ENCODE assay signal across 13 cellular contexts in genomic region chr2:16615687-16616615, GRCh38. TPM values are rescaled to one million over a fixed set of nuclear protein-coding genes. Genes with fewer than 3 reads are reported as not detected.
DNase-seq lines count a peak whose midpoint lies in the region; ATAC-seq lines count a peak whose summit lies in the region.
"Had no signal": no experiment of that assay in that cellular context is flagged by ENCODE, and none has a peak within 500 bp of the region (broad histone marks: within the 10 kb centered on the region; RNA-seq: fewer than 3 reads in every experiment).

No MANE protein-coding gene starts in this region.

- no peaks in the 10 kb centered on the region for H3K27me3 ChIP-seq in neuronal stem cell (ENCODE audit: control insufficient read depth in 3 of 3, insufficient read depth in 3 of 3, low read depth in 1 of 3, low read length in 3 of 3)
- H3K27me3 ChIP-seq: transverse colon had no signal

- no peak overlapping the region for H2AFZ ChIP-seq in neuronal stem cell (ENCODE audit: low read length)

- H3K4me1 ChIP-seq in neuronal stem cell (ENCODE audit: control insufficient read depth in 2 of 2, insufficient read depth in 1 of 2, low read depth in 1 of 2, low read length in 2 of 2), result no peaks in the 10 kb centered on the region

- no peak overlapping the region for H4K91ac ChIP-seq in neuronal stem cell (ENCODE audit: low read depth, low read length, poor library complexity)

- H3K18ac ChIP-seq in neuronal stem cell (ENCODE audit: low read length), result peak overlapping the region; percentile 46

- no CpG with 5 or more reads among the region's 21 CpGs for WGBS in neuronal stem cell (ENCODE audit: extremely low coverage in 2 of 2, insufficient read length in 2 of 2, insufficient replicate concordance in 1 of 2), 2 donors

- no peak overlapping the region for H2BK120ac ChIP-seq in neuronal stem cell (ENCODE audit: low read depth, low read length)

- DNase-seq in ELF-1 (ENCODE audit: low read depth, low spot score) (peak; percentile 11), amygdala (lab: John Stamatoyannopoulos, UW) (peak in 46 of 56 donors; percentile 22 to 90 (median 70)), left cardiac atrium (no peak), neuronal stem cell (ENCODE audit: low spot score) (no peak), NCI-H128 (lab: John Stamatoyannopoulos, UW; ENCODE audit: unreplicated experiment) (no peak), NCI-H146 treated with DMSO at 0.1 percent for 48 hours (lab: John Stamatoyannopoulos, UW; ENCODE audit: unreplicated experiment) (no peak), NCI-H524 treated with DMSO at 0.1 percent for 48 hours (lab: John Stamatoyannopoulos, UW) (no peak)
- DNase-seq: activated T-cell treated with anti-CD3 and anti-CD28 coated beads for 4 hours, DMS153, IMR-90, NCI-H1417, transverse colon had no signal

- H3K23ac ChIP-seq in neuronal stem cell (ENCODE audit: low read depth, low read length, poor library complexity), result no peak overlapping the region

- intact Hi-C loops in left cardiac atrium (cut with DNase I), result loop anchor here in 1 of 2 donors (5.0 kb wide), 1 partner anchor 141 kb away; no protein-coding TSS in a partner anchor

- H3K36me3 ChIP-seq in neuronal stem cell (replicated peaks in 1 of 2; ENCODE audit: control insufficient read depth in 2 of 2, insufficient read depth in 2 of 2, low read length in 2 of 2), result no peaks in the 10 kb centered on the region
- H3K36me3 ChIP-seq: transverse colon had no signal

- no peak overlapping the region for H3K4me3 ChIP-seq in neuronal stem cell (ENCODE audit: low read length in 2 of 2)
- H3K4me3 ChIP-seq: transverse colon had no signal

- no peak overlapping the region for H3K27ac ChIP-seq in neuronal stem cell (replicated peaks; ENCODE audit: low read length)

- no peak overlapping the region for H3K9ac ChIP-seq in neuronal stem cell (ENCODE audit: low read depth, low read length, poor library complexity)

- H3K4me2 ChIP-seq in neuronal stem cell (ENCODE audit: insufficient read depth, low read length, poor library complexity, severe bottlenecking), result no peak overlapping the region

- no peak overlapping the region for H4K8ac ChIP-seq in neuronal stem cell (ENCODE audit: low read depth, low read length)

- no peaks in the 10 kb centered on the region for H3K79me1 ChIP-seq in neuronal stem cell (ENCODE audit: low read depth, low read length)

- H2BK15ac ChIP-seq in neuronal stem cell (ENCODE audit: low read length), result no peak overlapping the region

- no peak overlapping the region for H3K4ac ChIP-seq in neuronal stem cell (ENCODE audit: low read length)

- no peak overlapping the region for H3K14ac ChIP-seq in neuronal stem cell (ENCODE audit: low read length)

- H2BK5ac ChIP-seq in neuronal stem cell (ENCODE audit: low read length), result no peak overlapping the region

- peak overlapping the region; percentile 17 for H2AK5ac ChIP-seq in neuronal stem cell (ENCODE audit: low read depth, low read length)

- no peaks in the 10 kb centered on the region for H3K9me3 ChIP-seq in neuronal stem cell (replicated peaks in 1 of 2; ENCODE audit: control insufficient read depth in 2 of 2, insufficient read depth in 1 of 2, low read depth in 1 of 2, low read length in 2 of 2)
- H3K9me3 ChIP-seq: transverse colon had no signal

- ATAC-seq in left cardiac atrium (peak; percentile 30 to 35), HG02571 (IDR thresholded peaks at IDR 0.05; ENCODE audit: unreplicated experiment) (no peak)

- H2BK12ac ChIP-seq in neuronal stem cell (ENCODE audit: low read length), result no peak overlapping the region

RNA-seq across cellular contexts. Expression of gene CYRIA, which starts 49.7 kb away (rescaled TPM):
- total RNA-seq in left cardiac atrium, result 1 to 10 TPM; 4.9 to 7.2 TPM
- 2.1 TPM for polyA plus RNA-seq in neuronal stem cell (2013, experiment 1 of 2)
- polyA plus RNA-seq in neuronal stem cell (2013, experiment 2 of 2), result 2.2 TPM

Comparison
In these comparisons a context has a peak if more than half of its experiments do, and no peak if none do; other contexts are left out.
1. DNase-seq: peak in ELF-1 (single experiment) and amygdala (46 of 56); none in left cardiac atrium (single experiment), neuronal stem cell (single experiment), NCI-H128 (single experiment), NCI-H146 treated with DMSO at 0.1 percent for 48 hours (single experiment) and NCI-H524 treated with DMSO at 0.1 percent for 48 hours (single experiment).